ENCODE assay signal across 2 cellular contexts in genomic region chr19:35566738-35567137, GRCh38.
A peak's percentile ranks its signal among the peaks of the same experiment; 100 is the strongest.
TF ChIP-seq lines count a peak whose summit lies in the region.

No MANE protein-coding gene starts in this region.

TF ChIP-seq in A549, 52 proteins besides CTCF, POLR2A, EP300 and RAD21:
- TF ChIP-seq HOXB13 (CRISPR knock-in tag; IDR thresholded peaks at IDR 0.05; ENCODE audit: low read depth) (no peak), NFE2L2 (conservative IDR thresholded peaks at IDR 0.05; ENCODE audit: low read length) (no peak), CEBPB (IDR thresholded peaks at IDR 0.05) (peak; percentile 32 to 62; a peak in 3 of 4 replicates)

TF ChIP-seq in H1, 55 proteins besides CTCF, POLR2A, EP300 and RAD21:
- peak; percentile 70 for TF ChIP-seq CEBPB (IDR thresholded peaks at IDR 0.05; ENCODE audit: low read depth, low read length)
- TF ChIP-seq RNF2 (IDR thresholded peaks at IDR 0.05; ENCODE audit: borderline replicate concordance, low read depth, low read length, missing control alignments, poor library complexity, severe bottlenecking): no peak
- no peak for TF ChIP-seq TCF12 (IDR thresholded peaks at IDR 0.05; ENCODE audit: low read depth, low read length)
